15 cellular contexts compared by ENCODE assay signal in the genomic region with DNA sequence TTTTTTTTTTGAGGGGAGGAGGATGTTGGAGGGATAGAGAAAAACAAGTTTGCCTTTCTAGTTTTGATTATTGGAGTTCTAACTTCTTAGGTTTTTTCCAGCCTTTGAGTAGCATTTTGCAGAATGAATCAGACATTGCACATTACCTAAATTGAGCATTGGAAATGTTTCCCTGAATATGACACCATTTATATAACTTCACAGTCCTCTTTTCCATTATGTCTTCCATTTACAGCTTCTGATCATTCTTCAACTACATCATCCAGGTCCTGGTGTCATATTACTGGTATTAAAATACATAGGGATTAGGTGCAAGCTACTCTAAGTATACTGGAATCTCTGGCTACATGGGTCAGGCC.
A peak's percentile ranks its signal among the peaks of the same experiment; 100 is the strongest.
DNase-seq lines count a peak whose midpoint lies in the region; ATAC-seq and TF ChIP-seq lines count a peak whose summit lies in the region.
"Had no signal": no experiment of that assay in that cellular context is flagged by ENCODE, and none has a peak within 500 bp of the region (broad histone marks: within the 10 kb centered on the region; RNA-seq: fewer than 3 reads in every experiment).

No MANE protein-coding gene starts in this region.

- peak overlapping the region; percentile 97 for H3K27ac ChIP-seq in OCI-LY3 (ENCODE audit: low read length)
- H3K27ac ChIP-seq in esophagus muscularis mucosa (replicated peaks in 1 of 4), result peak overlapping the region; percentile 15 to 64 (median 18)
- no peak overlapping the region for H3K27ac ChIP-seq in vagina
- H3K27ac ChIP-seq: suprapubic skin, VCaP had no signal

- H3K79me2 ChIP-seq in OCI-LY3 (ENCODE audit: low read length), result no peaks in the 10 kb centered on the region

- H3K27me3 Mint-ChIP-seq in activated T-cell treated with anti-CD3 and anti-CD28 coated beads, Interleukin-2, amount 50 U/mL, for 4 hours (ENCODE audit: low read depth), result no peaks in the 10 kb centered on the region
- no peaks in the 10 kb centered on the region for H3K27me3 Mint-ChIP-seq in stimulated activated naive CD8-positive, alpha-beta T cell treated with anti-CD3 and anti-CD28 coated beads, Interleukin-15, Interleukin-2, amounts not matched to agents 100 ng/mL and 50 ng/mL, for 24 hours

- peak overlapping the region; percentile 91 for H3K27ac Mint-ChIP-seq in stimulated activated naive CD8-positive, alpha-beta T cell treated with anti-CD3 and anti-CD28 coated beads, Interleukin-15, Interleukin-2, amounts not matched to agents 100 ng/mL and 50 ng/mL, for 24 hours

- H3K4me2 ChIP-seq in OCI-LY3 (ENCODE audit: low read length), result peak overlapping the region; percentile 73

- H3K4me3 Mint-ChIP-seq in activated T-cell treated with anti-CD3 and anti-CD28 coated beads, Interleukin-2, amount 50 U/mL, for 4 hours, result peak overlapping the region; percentile 35
- no peak overlapping the region for H3K4me3 Mint-ChIP-seq in stimulated activated naive CD8-positive, alpha-beta T cell treated with anti-CD3 and anti-CD28 coated beads, Interleukin-15, Interleukin-2, amounts not matched to agents 100 ng/mL and 50 ng/mL, for 24 hours

- H3K27me3 ChIP-seq in OCI-LY3 (ENCODE audit: low read depth, low read length), result no peaks in the 10 kb centered on the region
- H3K27me3 ChIP-seq in esophagus muscularis mucosa, result no peaks in the 10 kb centered on the region
- H3K27me3 ChIP-seq in vagina, result no peaks in the 10 kb centered on the region
- H3K27me3 ChIP-seq: spleen, suprapubic skin had no signal

- no peaks in the 10 kb centered on the region for H3K9me3 ChIP-seq in OCI-LY3 (ENCODE audit: insufficient read depth, low read length)
- no peaks in the 10 kb centered on the region for H3K9me3 ChIP-seq in esophagus muscularis mucosa
- H3K9me3 ChIP-seq in vagina, result no peaks in the 10 kb centered on the region
- H3K9me3 ChIP-seq: spleen, suprapubic skin had no signal

- no peaks in the 10 kb centered on the region for H4K20me1 ChIP-seq in OCI-LY3 (ENCODE audit: insufficient read depth, low read length)

- ATAC-seq in activated T-cell treated with anti-CD3 and anti-CD28 coated beads, Interleukin-2, amount 50 U/mL, for 4 hours, result no peak
- no peak for ATAC-seq in HG03175 (IDR thresholded peaks at IDR 0.05; ENCODE audit: unreplicated experiment)
- ATAC-seq in HG03159 (IDR thresholded peaks at IDR 0.05; ENCODE audit: unreplicated experiment), result no peak

- TF ChIP-seq CTCF in OCI-LY3 (IDR thresholded peaks at IDR 0.05; ENCODE audit: low read depth, low read length) (no peak), esophagus muscularis mucosa (IDR thresholded peaks at IDR 0.05) (no peak), vagina (IDR thresholded peaks at IDR 0.05) (no peak)

- no peak for DNase-seq in activated T-cell treated with anti-CD3 and anti-CD28 coated beads, Interleukin-2, amount 50 U/mL, for 4 hours
- DNase-seq in activated T-cell treated with anti-CD3 and anti-CD28 coated beads for 4 hours (no peak), esophagus muscularis mucosa (ENCODE audit: extremely low spot score) (no peak), vagina (ENCODE audit: extremely low spot score in 2 of 2) (no peak)
- DNase-seq: activated CD8-positive, alpha-beta memory T cell treated with anti-CD3 and anti-CD28 coated beads, Interleukin-2, amount 50 U/mL, for 48 hours; NCI-H1092 treated with DMSO at 0.1 percent for 48 hours; NCI-H446 treated with DMSO at 0.1 percent for 48 hours; nucleus accumbens; spleen had no signal

- H3K9ac ChIP-seq in OCI-LY3 (ENCODE audit: low read length), result peak overlapping the region; percentile 67

- TF ChIP-seq POLR2A in esophagus muscularis mucosa (IDR thresholded peaks at IDR 0.05; ENCODE audit: low read depth) (no peak), vagina (IDR thresholded peaks at IDR 0.05) (no peak)

- H3K4me1 Mint-ChIP-seq in activated T-cell treated with anti-CD3 and anti-CD28 coated beads, Interleukin-2, amount 50 U/mL, for 4 hours (ENCODE audit: low read depth), result peaks cover 41% of the 10 kb centered on the region
- H3K4me1 Mint-ChIP-seq in stimulated activated naive CD8-positive, alpha-beta T cell treated with anti-CD3 and anti-CD28 coated beads, Interleukin-15, Interleukin-2, amounts not matched to agents 100 ng/mL and 50 ng/mL, for 24 hours (ENCODE audit: low read depth), result peaks cover 78% of the 10 kb centered on the region

- H2AFZ ChIP-seq in OCI-LY3 (ENCODE audit: low read depth, low read length), result no peak overlapping the region

- H3K4me3 ChIP-seq in OCI-LY3 (ENCODE audit: low read length) (peak overlapping the region; percentile 54), esophagus muscularis mucosa (no peak overlapping the region), vagina (no peak overlapping the region)
- H3K4me3 ChIP-seq: spleen, suprapubic skin had no signal

- H3K9me3 Mint-ChIP-seq in activated T-cell treated with anti-CD3 and anti-CD28 coated beads, Interleukin-2, amount 50 U/mL, for 4 hours, result no peaks in the 10 kb centered on the region
- no peaks in the 10 kb centered on the region for H3K9me3 Mint-ChIP-seq in stimulated activated naive CD8-positive, alpha-beta T cell treated with anti-CD3 and anti-CD28 coated beads, Interleukin-15, Interleukin-2, amounts not matched to agents 100 ng/mL and 50 ng/mL, for 24 hours

- H3K36me3 ChIP-seq in OCI-LY3 (replicated peaks; ENCODE audit: low read depth, low read length), result no peaks in the 10 kb centered on the region
- peaks cover 0 to 32% (median 7%) of the 10 kb centered on the region in 4 donors for H3K36me3 ChIP-seq in esophagus muscularis mucosa
- no peaks in the 10 kb centered on the region for H3K36me3 ChIP-seq in vagina
- H3K36me3 ChIP-seq: suprapubic skin had no signal

- H3K4me1 ChIP-seq in OCI-LY3 (ENCODE audit: low read length) (peaks cover 86% of the 10 kb centered on the region), esophagus muscularis mucosa (peaks cover 46 to 86% (median 82%) of the 10 kb centered on the region in 4 donors), vagina (peaks cover 30% of the 10 kb centered on the region)

- H3K36me3 Mint-ChIP-seq in activated T-cell treated with anti-CD3 and anti-CD28 coated beads, Interleukin-2, amount 50 U/mL, for 4 hours (ENCODE audit: insufficient read depth), result peaks cover 45% of the 10 kb centered on the region
- peaks cover 58% of the 10 kb centered on the region for H3K36me3 Mint-ChIP-seq in stimulated activated naive CD8-positive, alpha-beta T cell treated with anti-CD3 and anti-CD28 coated beads, Interleukin-15, Interleukin-2, amounts not matched to agents 100 ng/mL and 50 ng/mL, for 24 hours (ENCODE audit: low read depth)

- no peak for TF ChIP-seq EP300 in esophagus muscularis mucosa (IDR thresholded peaks at IDR 0.05)

- intact Hi-C loops in esophagus muscularis mucosa (cut with DNase I) (loop anchor here (10.0 kb wide), 1 partner anchor 88 kb away; no protein-coding TSS in a partner anchor), vagina (cut with DNase I) (no loop called here)
